13 cellular contexts compared by ENCODE assay signal in genomic region chr19:33520048-33520643, GRCh38. TPM values are rescaled to one million over a fixed set of nuclear protein-coding genes. Genes with fewer than 3 reads are reported as not detected.
DNase-seq lines count a peak whose midpoint lies in the region; ATAC-seq, FAIRE-seq and TF ChIP-seq lines count a peak whose summit lies in the region.
"Had no signal": no experiment of that assay in that cellular context is flagged by ENCODE, and none has a peak within 500 bp of the region (broad histone marks: within the 10 kb centered on the region; RNA-seq: fewer than 3 reads in every experiment).

No MANE protein-coding gene starts in this region.

- H3K4me3 Mint-ChIP-seq in activated CD8-positive, alpha-beta memory T cell treated with anti-CD3 and anti-CD28 coated beads, Interleukin-2, amount 10 ng/mL, durations not matched to agents 7 days and 5 days: peak overlapping the region; percentile 76
- peak overlapping the region; percentile 91 for H3K4me3 Mint-ChIP-seq in activated B cell treated with CpG ODN at 0.5 μM for 24 hours

- FAIRE-seq in small intestine (lab: Jason Lieb, UNC): no peak

- H3K36me3 ChIP-seq in small intestine (ENCODE audit: control insufficient read depth in 2 of 2, insufficient read depth in 2 of 2, low read length in 2 of 2): no peaks in the 10 kb centered on the region
- H3K36me3 ChIP-seq in thyroid gland: no peaks in the 10 kb centered on the region
- H3K36me3 ChIP-seq: heart right ventricle had no signal

- no peaks in the 10 kb centered on the region for H3K9me3 Mint-ChIP-seq in activated CD8-positive, alpha-beta memory T cell treated with anti-CD3 and anti-CD28 coated beads, Interleukin-2, amount 10 ng/mL, durations not matched to agents 7 days and 5 days (ENCODE audit: low read depth)
- H3K9me3 Mint-ChIP-seq in activated B cell treated with CpG ODN at 0.5 μM for 24 hours: no peaks in the 10 kb centered on the region

- no peaks in the 10 kb centered on the region for H3K9me3 ChIP-seq in small intestine (ENCODE audit: control insufficient read depth, low read depth)
- H3K9me3 ChIP-seq in thyroid gland: no peaks in the 10 kb centered on the region
- H3K9me3 ChIP-seq: heart right ventricle had no signal

- POLR2A ChIA-PET in activated B cell treated with CpG ODN at 0.5 μM for 24 hours (lab: Charles Lee): no interaction called here

- H3K4me3 ChIP-seq in foreskin fibroblast (ENCODE audit: low read depth in 1 of 2, low read length in 2 of 2) (peak overlapping the region; percentile 79 to 95), small intestine (ENCODE audit: low read depth in 1 of 2, low read length in 2 of 2) (peak overlapping the region in 1 of 2 donors; percentile 99), thyroid gland (replicated peaks in 1 of 3) (no peak overlapping the region)

- H3K27ac ChIP-seq in small intestine (ENCODE audit: low read depth in 1 of 2, low read length in 1 of 2) (peak overlapping the region; percentile 76 to 78), thyroid gland (no peak overlapping the region)
- H3K27ac ChIP-seq: heart right ventricle had no signal

- H3K4me1 Mint-ChIP-seq in activated CD8-positive, alpha-beta memory T cell treated with anti-CD3 and anti-CD28 coated beads, Interleukin-2, amount 10 ng/mL, durations not matched to agents 7 days and 5 days: peaks cover 25% of the 10 kb centered on the region
- H3K4me1 Mint-ChIP-seq in activated B cell treated with CpG ODN at 0.5 μM for 24 hours: peaks cover 19% of the 10 kb centered on the region

- H3K27ac Mint-ChIP-seq in activated CD8-positive, alpha-beta memory T cell treated with anti-CD3 and anti-CD28 coated beads, Interleukin-2, amount 10 ng/mL, durations not matched to agents 7 days and 5 days: no peak overlapping the region
- no peak overlapping the region for H3K27ac Mint-ChIP-seq in activated B cell treated with CpG ODN at 0.5 μM for 24 hours

- 43 to 63% (median 53%) methylated on average over 4 of the region's 4 CpGs for WGBS in small intestine, 3 donors
- WGBS in thyroid gland, 2 donors: 74 to 77% methylated on average over 3 to 4 of the region's 4 CpGs

- H3K4me1 ChIP-seq in small intestine (ENCODE audit: control insufficient read depth in 2 of 2, insufficient read depth in 1 of 2, low read depth in 1 of 2, low read length in 1 of 2) (peaks cover 6 to 11% of the 10 kb centered on the region in 2 donors), thyroid gland (peaks cover 5 to 10% of the 10 kb centered on the region in 2 donors)

- intact Hi-C loops in activated B cell treated with CpG ODN at 0.5 μM for 24 hours (cut with micrococcal nuclease): loop anchor here (2.0 to 5.0 kb wide), 2 partner anchors 547 to 612 kb away; partner anchors contain the start of gene FAAP24
- intact Hi-C loops in thyroid gland (cut with DNase I): no loop called here

- no peaks in the 10 kb centered on the region for H3K36me3 Mint-ChIP-seq in activated CD8-positive, alpha-beta memory T cell treated with anti-CD3 and anti-CD28 coated beads, Interleukin-2, amount 10 ng/mL, durations not matched to agents 7 days and 5 days
- H3K36me3 Mint-ChIP-seq in activated B cell treated with CpG ODN at 0.5 μM for 24 hours (ENCODE audit: low read depth): no peaks in the 10 kb centered on the region

- TF ChIP-seq POLR2A in thyroid gland (IDR thresholded peaks at IDR 0.05): no peak

- TF ChIP-seq CTCF in activated B cell treated with CpG ODN at 0.5 μM for 24 hours (IDR thresholded peaks at IDR 0.05): no peak
- no peak for TF ChIP-seq CTCF in foreskin fibroblast (IDR thresholded peaks at IDR 0.05; ENCODE audit: low read depth, low read length)
- no peak for TF ChIP-seq CTCF in thyroid gland (IDR thresholded peaks at IDR 0.05)

- DNase-seq in activated CD8-positive, alpha-beta memory T cell treated with anti-CD3 and anti-CD28 coated beads, Interleukin-2, amount 10 ng/mL, durations not matched to agents 7 days and 5 days: no peak
- no peak for DNase-seq in activated CD8-positive, alpha-beta memory T cell treated with anti-CD3 and anti-CD28 coated beads, Interleukin-2, amount 50 U/mL, for 48 hours
- DNase-seq in activated B cell treated with CpG ODN at 0.5 μM for 24 hours (no peak), foreskin fibroblast (no peak), small intestine (peak; percentile 92), GM19240 (ENCODE audit: insufficient read length, low spot score) (no peak), thyroid gland (no peak)
- DNase-seq: dorsolateral prefrontal cortex, GF-D8, heart right ventricle, substantia nigra, T1000 had no signal

- CTCF ChIA-PET in activated CD8-positive, alpha-beta memory T cell treated with anti-CD3 and anti-CD28 coated beads, Interleukin-2, amount 10 ng/mL, durations not matched to agents 7 days and 5 days (lab: Charles Lee): interaction anchor here (1.4 kb wide), 1 partner anchor 258 kb away, joined by 4 read pairs; no protein-coding TSS in a partner anchor
- CTCF ChIA-PET in activated B cell treated with CpG ODN at 0.5 μM for 24 hours (lab: Charles Lee): no interaction called here

- H3K27me3 Mint-ChIP-seq in activated CD8-positive, alpha-beta memory T cell treated with anti-CD3 and anti-CD28 coated beads, Interleukin-2, amount 10 ng/mL, durations not matched to agents 7 days and 5 days: peaks cover 8% of the 10 kb centered on the region
- H3K27me3 Mint-ChIP-seq in activated B cell treated with CpG ODN at 0.5 μM for 24 hours: peaks cover 2% of the 10 kb centered on the region

- ATAC-seq in activated CD8-positive, alpha-beta memory T cell treated with anti-CD3 and anti-CD28 coated beads, Interleukin-2, amount 10 ng/mL, durations not matched to agents 7 days and 5 days: no peak
- ATAC-seq in activated B cell treated with CpG ODN at 0.5 μM for 24 hours (ENCODE audit: low read depth) (no peak), GM19455 (IDR thresholded peaks at IDR 0.05; ENCODE audit: unreplicated experiment) (no peak)
- ATAC-seq: heart right ventricle had no signal

- H3K27me3 ChIP-seq in small intestine (ENCODE audit: control insufficient read depth in 2 of 2, insufficient read depth in 2 of 2, low read length in 2 of 2) (no peaks in the 10 kb centered on the region), thyroid gland (no peaks in the 10 kb centered on the region)
- H3K27me3 ChIP-seq: dorsolateral prefrontal cortex, heart right ventricle had no signal

RNA-seq across cellular contexts. Expression of gene PEPD, which starts 1.4 kb away (rescaled TPM):
- 10 to 100 TPM; 14.9 to 20.3 TPM for total RNA-seq in activated CD8-positive, alpha-beta memory T cell treated with anti-CD3 and anti-CD28 coated beads, Interleukin-2, amount 10 ng/mL, durations not matched to agents 7 days and 5 days
- total RNA-seq in activated B cell treated with CpG ODN at 0.5 μM for 24 hours (49.1 and 49.4 TPM in 2 replicates), thyroid gland (100 to 1,000 TPM in 2 of 4 donors, 10 to 100 TPM in 2; 76.8 to 121 (median 102) TPM)
- polyA plus RNA-seq in small intestine: 1,000 to 10,000 TPM in 1 of 3 donors, 100 to 1,000 TPM in 2; 159 to 1,330 (median 687) TPM

Comparison
In these comparisons a context has a peak if more than half of its experiments do, and no peak if none do; other contexts are left out.
1. H3K4me3 ChIP-seq: peak in foreskin fibroblast (2 of 2); none in thyroid gland (0 of 3).
2. H3K27ac ChIP-seq: peak in small intestine (2 of 2); none in thyroid gland (0 of 3).